Comparison of ENCODE assay signal across 20 cellular contexts in genomic region chr15:49979705-49980382, GRCh38.
A peak's percentile ranks its signal among the peaks of the same experiment; 100 is the strongest.
DNase-seq lines count a peak whose midpoint lies in the region; ATAC-seq, FAIRE-seq and TF ChIP-seq lines count a peak whose summit lies in the region.
"Had no signal": no experiment of that assay in that cellular context is flagged by ENCODE, and none has a peak within 500 bp of the region (broad histone marks: within the 10 kb centered on the region; RNA-seq: fewer than 3 reads in every experiment).

No MANE protein-coding gene starts in this region.

- no peaks in the 10 kb centered on the region for H3K36me3 ChIP-seq in CD4-positive, alpha-beta memory T cell (ENCODE audit: insufficient read depth, low read length)

- no peak overlapping the region for H3K4me3 ChIP-seq in GM12865 (ENCODE audit: low read depth, low read length)
- no peak overlapping the region for H3K4me3 ChIP-seq in CD4-positive, alpha-beta memory T cell (ENCODE audit: low read length in 2 of 2)

- H3K4me1 ChIP-seq in CD4-positive, alpha-beta memory T cell (ENCODE audit: insufficient read depth, low read length): no peaks in the 10 kb centered on the region

- H3K4me1 Mint-ChIP-seq in natural killer cell treated with Interleukin-12 subunit alpha and Interleukin-12 subunit beta and Interleukin-15 and Interleukin-18, amount 100 ng/mL, for 72 hours (ENCODE audit: low read depth in 2 of 2): peaks cover 34 to 36% of the 10 kb centered on the region in 2 donors
- H3K4me1 Mint-ChIP-seq in activated CD8-positive, alpha-beta memory T cell treated with anti-CD3 and anti-CD28 coated beads, Interleukin-2, amount 10 ng/mL, durations not matched to agents 7 days and 5 days: peaks cover 13% of the 10 kb centered on the region
- peaks cover 0 to 2% (median 0%) of the 10 kb centered on the region in 4 donors for H3K4me1 Mint-ChIP-seq in CD4-positive, alpha-beta memory T cell

- no peak for FAIRE-seq in GM19239 (lab: Jason Lieb, UNC)

- no peaks in the 10 kb centered on the region for H3K27me3 ChIP-seq in CD4-positive, alpha-beta memory T cell (ENCODE audit: insufficient read depth, low read length)

- TF ChIP-seq CTCF in GM12865 (IDR thresholded peaks at IDR 0.05; ENCODE audit: insufficient read depth, low read depth, low read length, missing control alignments): no peak

- no peak overlapping the region for H3K27ac ChIP-seq in CD4-positive, alpha-beta memory T cell (ENCODE audit: low read depth, low read length)
- H3K27ac ChIP-seq: C4-2B, KMS-11 had no signal

- H3K9me3 ChIP-seq in CD4-positive, alpha-beta memory T cell (ENCODE audit: control insufficient read depth in 1 of 2, low read length in 2 of 2): no peaks in the 10 kb centered on the region

- peak overlapping the region; percentile 11 to 20 for H3K27ac Mint-ChIP-seq in natural killer cell treated with Interleukin-12 subunit alpha and Interleukin-12 subunit beta and Interleukin-15 and Interleukin-18, amount 100 ng/mL, for 72 hours
- H3K27ac Mint-ChIP-seq in activated CD8-positive, alpha-beta memory T cell treated with anti-CD3 and anti-CD28 coated beads, Interleukin-2, amount 10 ng/mL, durations not matched to agents 7 days and 5 days: no peak overlapping the region
- no peak overlapping the region for H3K27ac Mint-ChIP-seq in CD4-positive, alpha-beta memory T cell

- no peaks in the 10 kb centered on the region for H3K9me3 Mint-ChIP-seq in natural killer cell treated with Interleukin-12 subunit alpha and Interleukin-12 subunit beta and Interleukin-15 and Interleukin-18, amount 100 ng/mL, for 72 hours
- H3K9me3 Mint-ChIP-seq in activated CD8-positive, alpha-beta memory T cell treated with anti-CD3 and anti-CD28 coated beads, Interleukin-2, amount 10 ng/mL, durations not matched to agents 7 days and 5 days (ENCODE audit: low read depth): no peaks in the 10 kb centered on the region
- no peaks in the 10 kb centered on the region for H3K9me3 Mint-ChIP-seq in CD4-positive, alpha-beta memory T cell

- intact Hi-C loops in CD4-positive, alpha-beta memory T cell (cut with micrococcal nuclease): no loop called here

- peaks cover 50% of the 10 kb centered on the region for H3K36me3 Mint-ChIP-seq in natural killer cell treated with Interleukin-12 subunit alpha and Interleukin-12 subunit beta and Interleukin-15 and Interleukin-18, amount 100 ng/mL, for 72 hours
- H3K36me3 Mint-ChIP-seq in activated CD8-positive, alpha-beta memory T cell treated with anti-CD3 and anti-CD28 coated beads, Interleukin-2, amount 10 ng/mL, durations not matched to agents 7 days and 5 days: peaks cover 54% of the 10 kb centered on the region
- no peaks in the 10 kb centered on the region for H3K36me3 Mint-ChIP-seq in CD4-positive, alpha-beta memory T cell

- ATAC-seq in GM19351 (IDR thresholded peaks at IDR 0.05; ENCODE audit: unreplicated experiment): peak; percentile 87
- ATAC-seq in natural killer cell treated with Interleukin-12 subunit alpha and Interleukin-12 subunit beta and Interleukin-15 and Interleukin-18, amount 100 ng/mL, for 72 hours: peak in 1 of 2 donors; percentile 56
- no peak for ATAC-seq in activated CD8-positive, alpha-beta memory T cell treated with anti-CD3 and anti-CD28 coated beads, Interleukin-2, amount 10 ng/mL, durations not matched to agents 7 days and 5 days
- ATAC-seq: HCT116, SK-N-SH treated with all-trans-retinoic acid at 6 μM for 48 hours had no signal

- no peaks in the 10 kb centered on the region for H3K27me3 Mint-ChIP-seq in natural killer cell treated with Interleukin-12 subunit alpha and Interleukin-12 subunit beta and Interleukin-15 and Interleukin-18, amount 100 ng/mL, for 72 hours
- no peaks in the 10 kb centered on the region for H3K27me3 Mint-ChIP-seq in activated CD8-positive, alpha-beta memory T cell treated with anti-CD3 and anti-CD28 coated beads, Interleukin-2, amount 10 ng/mL, durations not matched to agents 7 days and 5 days
- no peaks in the 10 kb centered on the region for H3K27me3 Mint-ChIP-seq in CD4-positive, alpha-beta memory T cell

- POLR2A ChIA-PET in CD4-positive, alpha-beta memory T cell (lab: Charles Lee; ENCODE audit: partially characterized antibody): no interaction called here

- CTCF ChIA-PET in activated CD8-positive, alpha-beta memory T cell treated with anti-CD3 and anti-CD28 coated beads, Interleukin-2, amount 10 ng/mL, durations not matched to agents 7 days and 5 days (lab: Charles Lee): interaction anchor here (1.4 kb wide), 1 partner anchor 23 kb away, joined by 3 read pairs; no protein-coding TSS in a partner anchor
- CTCF ChIA-PET in CD4-positive, alpha-beta memory T cell (lab: Charles Lee; ENCODE audit: partially characterized antibody): no interaction called here

- peak overlapping the region; percentile 37 for H3K4me3 Mint-ChIP-seq in natural killer cell treated with Interleukin-12 subunit alpha and Interleukin-12 subunit beta and Interleukin-15 and Interleukin-18, amount 100 ng/mL, for 72 hours
- no peak overlapping the region for H3K4me3 Mint-ChIP-seq in activated CD8-positive, alpha-beta memory T cell treated with anti-CD3 and anti-CD28 coated beads, Interleukin-2, amount 10 ng/mL, durations not matched to agents 7 days and 5 days
- no peak overlapping the region for H3K4me3 Mint-ChIP-seq in CD4-positive, alpha-beta memory T cell

- peak; percentile 5 for DNase-seq in GM12865 (ENCODE audit: low read depth)
- DNase-seq in RKO (ENCODE audit: low spot score): peak; percentile 5
- DNase-seq in natural killer cell treated with Interleukin-12 subunit alpha and Interleukin-12 subunit beta and Interleukin-15 and Interleukin-18, amount 100 ng/mL, for 72 hours (ENCODE audit: low spot score): no peak
- no peak for DNase-seq in GM19239 (ENCODE audit: insufficient read length, low spot score)
- DNase-seq in activated CD8-positive, alpha-beta memory T cell treated with anti-CD3 and anti-CD28 coated beads, Interleukin-2, amount 10 ng/mL, durations not matched to agents 7 days and 5 days: no peak
- DNase-seq in DMS53 (lab: John Stamatoyannopoulos, UW): no peak
- no peak for DNase-seq in CD4-positive, alpha-beta memory T cell
- DNase-seq: DMS153, EL, NCI-H1092 treated with DMSO at 0.1 percent for 48 hours, NCI-H1694, NCI-H226, NCI-H526, SHP77 treated with DMSO at 0.1 percent for 48 hours, T-helper 1 cell had no signal

Comparison
In these comparisons a context has a peak if more than half of its experiments do, and no peak if none do; other contexts are left out.
1. DNase-seq: peak in GM12865 (single experiment) and RKO (single experiment); none in natural killer cell treated with Interleukin-12 subunit alpha and Interleukin-12 subunit beta and Interleukin-15 and Interleukin-18, amount 100 ng/mL, for 72 hours (single experiment), GM19239 (single experiment), activated CD8-positive, alpha-beta memory T cell treated with anti-CD3 and anti-CD28 coated beads, Interleukin-2, amount 10 ng/mL, durations not matched to agents 7 days and 5 days (single experiment), DMS53 (single experiment) and CD4-positive, alpha-beta memory T cell (0 of 5).
2. H3K27ac Mint-ChIP-seq: peak in natural killer cell treated with Interleukin-12 subunit alpha and Interleukin-12 subunit beta and Interleukin-15 and Interleukin-18, amount 100 ng/mL, for 72 hours (2 of 2); none in activated CD8-positive, alpha-beta memory T cell treated with anti-CD3 and anti-CD28 coated beads, Interleukin-2, amount 10 ng/mL, durations not matched to agents 7 days and 5 days (single experiment) and CD4-positive, alpha-beta memory T cell (0 of 7).